Comparison of ENCODE assay signal across 21 cellular contexts in genomic region chr18:2535419-2535910, GRCh38. TPM values are rescaled to one million over a fixed set of nuclear protein-coding genes. Genes with fewer than 3 reads are reported as not detected.
A peak's percentile ranks its signal among the peaks of the same experiment; 100 is the strongest.
DNase-seq lines count a peak whose midpoint lies in the region; ATAC-seq and TF ChIP-seq lines count a peak whose summit lies in the region.
"Had no signal": no experiment of that assay in that cellular context is flagged by ENCODE, and none has a peak within 500 bp of the region (broad histone marks: within the 10 kb centered on the region; RNA-seq: fewer than 3 reads in every experiment).

No MANE protein-coding gene starts in this region.

- H3K27ac Mint-ChIP-seq in memory B cell, result peak overlapping the region; percentile 89
- H3K27ac Mint-ChIP-seq in stimulated activated naive CD8-positive, alpha-beta T cell treated with anti-CD3 and anti-CD28 coated beads, Interleukin-15, amount 100 ng/mL, for 72 hours, result no peak overlapping the region
- H3K27ac Mint-ChIP-seq: activated CD4-positive, alpha-beta memory T cell treated with anti-CD3 and anti-CD28 coated beads, Interleukin-2, amount 10 ng/mL, durations not matched to agents 7 days and 5 days; nephron had no signal

- H3F3A ChIP-seq in DOHH2 (ENCODE audit: control insufficient read depth, insufficient read depth), result no peaks in the 10 kb centered on the region

- H3K4me1 ChIP-seq in DOHH2 (ENCODE audit: control insufficient read depth, low read length) (peaks cover 10% of the 10 kb centered on the region), Karpas-422 (ENCODE audit: low read length) (peaks cover 59% of the 10 kb centered on the region), right cardiac atrium (ENCODE audit: control insufficient read depth, insufficient read depth, low read length) (no peaks in the 10 kb centered on the region)
- H3K4me1 ChIP-seq: right lobe of liver had no signal

- peaks cover 17% of the 10 kb centered on the region for H3K36me3 ChIP-seq in DOHH2 (ENCODE audit: control insufficient read depth, low read length)
- H3K36me3 ChIP-seq in Karpas-422 (ENCODE audit: insufficient read depth, low read length), result peaks cover 4% of the 10 kb centered on the region; the same call in 1 of the 2 replicates
- H3K36me3 ChIP-seq: cardiac muscle cell, ovary, right lobe of liver had no signal

- DNase-seq in Karpas-422 (peak; percentile 83), memory B cell (ENCODE audit: low spot score in 2 of 2) (no peak), right cardiac atrium (no peak)
- no peak for DNase-seq in activated naive CD4-positive, alpha-beta T cell (lab: John Stamatoyannopoulos, UW)
- no peak for DNase-seq in stimulated activated naive CD8-positive, alpha-beta T cell treated with anti-CD3 and anti-CD28 coated beads, Interleukin-15, amount 100 ng/mL, for 72 hours
- no peak for DNase-seq in activated CD8-positive, alpha-beta memory T cell treated with anti-CD3 and anti-CD28 coated beads, Interleukin-2, amount 50 U/mL, for 4 hours
- DNase-seq: activated CD4-positive, alpha-beta memory T cell treated with anti-CD3 and anti-CD28 coated beads, Interleukin-2, amount 10 ng/mL, durations not matched to agents 7 days and 5 days; activated CD4-positive, CD25-positive, alpha-beta regulatory T cell; activated gamma-delta T cell treated with Interleukin-2 at 50 U/mL for 16 hours; glutamatergic neuron; H7; Kasumi-1; NCI-H187 treated with DMSO at 0.1 percent for 48 hours; ovary; right lobe of liver had no signal

- H3K27me3 Mint-ChIP-seq in memory B cell, result no peaks in the 10 kb centered on the region
- H3K27me3 Mint-ChIP-seq in stimulated activated naive CD8-positive, alpha-beta T cell treated with anti-CD3 and anti-CD28 coated beads, Interleukin-15, amount 100 ng/mL, for 72 hours, result no peaks in the 10 kb centered on the region
- H3K27me3 Mint-ChIP-seq: activated CD4-positive, alpha-beta memory T cell treated with anti-CD3 and anti-CD28 coated beads, Interleukin-2, amount 10 ng/mL, durations not matched to agents 7 days and 5 days had no signal

- H3K9me3 ChIP-seq in DOHH2 (ENCODE audit: control insufficient read depth, insufficient read depth, low read length), result no peaks in the 10 kb centered on the region
- H3K9me3 ChIP-seq in Karpas-422 (ENCODE audit: low read length), result no peaks in the 10 kb centered on the region
- H3K9me3 ChIP-seq in right cardiac atrium (ENCODE audit: control insufficient read depth, low read length), result no peaks in the 10 kb centered on the region
- H3K9me3 ChIP-seq: ovary, right lobe of liver had no signal

- peaks cover 2% of the 10 kb centered on the region for H3K9me3 Mint-ChIP-seq in memory B cell
- no peaks in the 10 kb centered on the region for H3K9me3 Mint-ChIP-seq in stimulated activated naive CD8-positive, alpha-beta T cell treated with anti-CD3 and anti-CD28 coated beads, Interleukin-15, amount 100 ng/mL, for 72 hours
- H3K9me3 Mint-ChIP-seq: activated CD4-positive, alpha-beta memory T cell treated with anti-CD3 and anti-CD28 coated beads, Interleukin-2, amount 10 ng/mL, durations not matched to agents 7 days and 5 days had no signal

- 94% methylated on average over 1 of the region's 1 CpG for WGBS in right cardiac atrium

- H4K20me1 ChIP-seq in DOHH2 (ENCODE audit: control insufficient read depth, insufficient read depth, low read depth, low read length) (no peaks in the 10 kb centered on the region), Karpas-422 (ENCODE audit: insufficient read depth, low read depth, low read length) (0 out of 2 replicates have a peak, but pooled peaks cover 6% of the 10 kb centered on the region)

- H3K36me3 Mint-ChIP-seq in memory B cell, result peaks cover 20% of the 10 kb centered on the region

- no peak overlapping the region for H2AFZ ChIP-seq in Karpas-422 (ENCODE audit: low read length)

- H3K4me3 Mint-ChIP-seq in memory B cell, result peak overlapping the region; percentile 17
- no peak overlapping the region for H3K4me3 Mint-ChIP-seq in stimulated activated naive CD8-positive, alpha-beta T cell treated with anti-CD3 and anti-CD28 coated beads, Interleukin-15, amount 100 ng/mL, for 72 hours
- H3K4me3 Mint-ChIP-seq: activated CD4-positive, alpha-beta memory T cell treated with anti-CD3 and anti-CD28 coated beads, Interleukin-2, amount 10 ng/mL, durations not matched to agents 7 days and 5 days; nephron had no signal

- H3K9me2 ChIP-seq in DOHH2 (replicated peaks; ENCODE audit: control insufficient read depth, low read length) (no peaks in the 10 kb centered on the region), Karpas-422 (replicated peaks; ENCODE audit: insufficient read depth, low read length) (no peaks in the 10 kb centered on the region)

- H3K4me3 ChIP-seq in DOHH2 (ENCODE audit: low read length) (no peak overlapping the region), Karpas-422 (ENCODE audit: low read length) (peak overlapping the region; percentile 23), right cardiac atrium (ENCODE audit: low read length) (no peak overlapping the region)
- H3K4me3 ChIP-seq: cardiac muscle cell, ovary, right lobe of liver had no signal

- H3K27ac ChIP-seq in DOHH2 (ENCODE audit: low read depth, low read length) (no peak overlapping the region), Karpas-422 (ENCODE audit: low read length) (peak overlapping the region; percentile 79), right cardiac atrium (ENCODE audit: low read length) (no peak overlapping the region)
- H3K27ac ChIP-seq: C4-2B, cardiac muscle cell, ovary, right lobe of liver had no signal

- intact Hi-C loops in right cardiac atrium (cut with DNase I), result no loop called here

- ATAC-seq in GM19468 (IDR thresholded peaks at IDR 0.05; ENCODE audit: extremely low read depth, unreplicated experiment) (peak; percentile 42), memory B cell (ENCODE audit: low read depth) (peak; percentile 69), right cardiac atrium (no peak)
- ATAC-seq in stimulated activated naive CD8-positive, alpha-beta T cell treated with anti-CD3 and anti-CD28 coated beads, Interleukin-15, amount 100 ng/mL, for 72 hours, result no peak
- ATAC-seq: left lobe of liver, right lobe of liver had no signal

- 0 out of 2 replicates have a peak overlapping the region, but pooled peaks have one; percentile 8 for H3K9ac ChIP-seq in Karpas-422 (ENCODE audit: low read length)

- H3K27me3 ChIP-seq in DOHH2 (ENCODE audit: control insufficient read depth, low read length), result no peaks in the 10 kb centered on the region
- no peaks in the 10 kb centered on the region for H3K27me3 ChIP-seq in Karpas-422 (ENCODE audit: low read length)
- H3K27me3 ChIP-seq in right cardiac atrium (ENCODE audit: control insufficient read depth, insufficient read depth), result no peaks in the 10 kb centered on the region
- H3K27me3 ChIP-seq: cardiac muscle cell, ovary, right lobe of liver had no signal

- peaks cover 30% of the 10 kb centered on the region for H3K4me1 Mint-ChIP-seq in memory B cell
- no peaks in the 10 kb centered on the region for H3K4me1 Mint-ChIP-seq in stimulated activated naive CD8-positive, alpha-beta T cell treated with anti-CD3 and anti-CD28 coated beads, Interleukin-15, amount 100 ng/mL, for 72 hours
- H3K4me1 Mint-ChIP-seq: activated CD4-positive, alpha-beta memory T cell treated with anti-CD3 and anti-CD28 coated beads, Interleukin-2, amount 10 ng/mL, durations not matched to agents 7 days and 5 days had no signal

- no peak for TF ChIP-seq CTCF in DOHH2 (IDR thresholded peaks at IDR 0.05; ENCODE audit: low read depth, low read length, poor library complexity, severe bottlenecking)

- H3K4me2 ChIP-seq in DOHH2 (ENCODE audit: low read length) (0 out of 2 replicates have a peak overlapping the region, but pooled peaks have one; percentile 5), Karpas-422 (ENCODE audit: low read depth, low read length, poor library complexity, severe bottlenecking) (peak overlapping the region; percentile 67)

- H3K79me2 ChIP-seq in DOHH2 (ENCODE audit: control insufficient read depth, low read length), result no peaks in the 10 kb centered on the region
- H3K79me2 ChIP-seq in Karpas-422 (ENCODE audit: low read length), result no peaks in the 10 kb centered on the region

RNA-seq across cellular contexts. Expression of gene METTL4, which starts 35.8 kb away (rescaled TPM):
- total RNA-seq in Karpas-422 (2014; rRNA removed; shearing (Covaris generic); ENCODE audit: low replicate concordance), result 6.4 and 15.8 TPM in 2 replicates
- 10 to 100 TPM in 2 of 4 donors, 1 to 10 TPM in 2; 6.3 to 10.8 (median 9.3) TPM for total RNA-seq in right cardiac atrium
- 5.8 TPM for polyA plus RNA-seq in right cardiac atrium

RNA-seq across cellular contexts. Expression of gene NDC80, which starts 35.9 kb away (rescaled TPM):
- 25.4 and 48.5 TPM in 2 replicates for total RNA-seq in Karpas-422 (2014; rRNA removed; shearing (Covaris generic); ENCODE audit: low replicate concordance)
- 1 to 10 TPM in 1 of 4 donors, under 1 TPM in 3; 0.17 to 1.1 (median 0.36) TPM for total RNA-seq in right cardiac atrium
- 0.18 TPM for polyA plus RNA-seq in right cardiac atrium

Comparison
In these comparisons a context has a peak if more than half of its experiments do, and no peak if none do; other contexts are left out.
1. ATAC-seq: peak in GM19468 (single experiment) and memory B cell (single experiment); none in stimulated activated naive CD8-positive, alpha-beta T cell treated with anti-CD3 and anti-CD28 coated beads, Interleukin-15, amount 100 ng/mL, for 72 hours (single experiment) and right cardiac atrium (0 of 2).
2. RNA of gene NDC80, which starts 35.9 kb away (total RNA-seq): 25.4 to 48.5 TPM in Karpas-422; 0.17 to 1.1 TPM in right cardiac atrium; every median in the first group is over 10 times any median in the second.